ENCODE assay signal across 14 cellular contexts in the genomic region with DNA sequence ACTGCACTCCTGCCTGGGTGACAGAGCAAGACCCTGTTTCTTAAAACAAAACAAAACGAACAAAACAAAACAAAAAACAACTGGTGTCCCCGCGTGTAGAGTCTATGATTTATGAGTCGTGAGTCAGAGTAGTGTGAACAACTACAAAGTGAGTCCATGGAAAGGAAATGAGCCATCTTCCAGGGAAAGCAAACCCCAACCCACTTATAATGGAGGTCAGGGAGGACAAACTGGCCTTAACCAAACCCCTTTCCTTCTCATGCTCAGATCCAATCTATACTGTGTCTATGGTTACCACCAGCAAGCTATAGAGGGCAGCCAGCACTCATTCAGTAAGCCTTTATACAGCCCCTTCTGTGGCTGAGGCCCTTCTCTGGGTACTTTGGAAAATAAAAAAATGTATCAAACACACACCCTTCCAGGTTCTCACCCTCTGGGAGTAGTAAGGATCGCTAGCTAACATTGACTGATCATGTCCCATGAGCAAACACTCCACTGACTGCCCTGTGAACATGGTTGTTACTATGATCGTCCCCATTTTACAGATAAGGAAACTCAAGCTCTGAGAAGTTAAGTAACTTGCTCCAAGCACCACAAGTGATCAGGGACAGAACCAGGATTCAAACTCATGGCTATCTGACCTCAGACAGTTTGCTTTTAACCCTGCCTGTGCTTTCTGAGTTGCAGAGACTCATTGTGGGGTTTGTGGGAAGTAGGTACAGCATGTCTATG. TPM values are rescaled to one million over a fixed set of nuclear protein-coding genes. Genes with fewer than 3 reads are reported as not detected.
DNase-seq lines count a peak whose midpoint lies in the region; ATAC-seq, FAIRE-seq and TF ChIP-seq lines count a peak whose summit lies in the region.
"Had no signal": no experiment of that assay in that cellular context is flagged by ENCODE, and none has a peak within 500 bp of the region (broad histone marks: within the 10 kb centered on the region; RNA-seq: fewer than 3 reads in every experiment).

No MANE protein-coding gene starts in this region.

- H3K9ac ChIP-seq in skeletal muscle satellite cell (ENCODE audit: low read depth, low read length) = no peak overlapping the region

- peaks cover 17% of the 10 kb centered on the region for H3K4me1 ChIP-seq in skeletal muscle satellite cell (ENCODE audit: control insufficient read depth, insufficient read depth, low read length)
- H3K4me1 ChIP-seq: heart right ventricle had no signal

- peak; percentile 67 for ATAC-seq in SK-N-SH treated with all-trans-retinoic acid at 6 μM for 48 hours
- ATAC-seq in HG02623 (IDR thresholded peaks at IDR 0.05; ENCODE audit: unreplicated experiment) = no peak
- no peak for ATAC-seq in left lobe of liver
- ATAC-seq: heart right ventricle had no signal

- FAIRE-seq in H54 (lab: Jason Lieb, UNC) = peak; percentile 94

- no peak for TF ChIP-seq POLR2A in H54 (IDR thresholded peaks at IDR 0.05; ENCODE audit: low read depth, low read length)

- no peaks in the 10 kb centered on the region for H3K9me3 ChIP-seq in skeletal muscle satellite cell (replicated peaks; ENCODE audit: low read length)
- H3K9me3 ChIP-seq: heart right ventricle had no signal

- TF ChIP-seq CTCF in fibroblast of villous mesenchyme (IDR thresholded peaks at IDR 0.05; ENCODE audit: insufficient read depth, low read depth, low read length) = no peak

- H3K36me3 ChIP-seq in skeletal muscle satellite cell (ENCODE audit: insufficient read depth, low read length) = no peaks in the 10 kb centered on the region
- H3K36me3 ChIP-seq: cardiac muscle cell, heart right ventricle had no signal

- peak overlapping the region; percentile 6 for H3K4me2 ChIP-seq in skeletal muscle satellite cell (ENCODE audit: low read length)

- peak; percentile 55 for DNase-seq in H54 (ENCODE audit: insufficient read length, low spot score)
- peak; percentile 83 for DNase-seq in fibroblast of villous mesenchyme (ENCODE audit: low read depth)
- no peak for DNase-seq in activated CD8-positive, alpha-beta memory T cell treated with anti-CD3 and anti-CD28 coated beads for 24 hours
- DNase-seq in left lobe of liver (ENCODE audit: low spot score) = no peak
- DNase-seq in amniotic stem cell (lab: John Stamatoyannopoulos, UW) = no peak
- DNase-seq: activated CD8-positive, alpha-beta memory T cell treated with anti-CD3 and anti-CD28 coated beads, Interleukin-2, amount 50 U/mL, for 4 hours; heart right ventricle; NCI-H69; stimulated activated CD4-positive, alpha-beta T cell treated with anti-CD3 and anti-CD28 coated beads, Interleukin-12 subunit alpha, Interleukin-12 subunit beta, amount 100 ng/mL, for 4 hours; T-helper 2 cell had no signal

- no peaks in the 10 kb centered on the region for H3K27me3 ChIP-seq in skeletal muscle satellite cell (ENCODE audit: control insufficient read depth, insufficient read depth, low read length)
- H3K27me3 ChIP-seq: cardiac muscle cell had no signal

- H3K4me3 ChIP-seq in fibroblast of villous mesenchyme (ENCODE audit: low read depth, low read length) = no peak overlapping the region
- H3K4me3 ChIP-seq in skeletal muscle satellite cell (ENCODE audit: low read length) = no peak overlapping the region
- H3K4me3 ChIP-seq: cardiac muscle cell, heart right ventricle had no signal

TF ChIP-seq in SK-N-SH treated with all-trans-retinoic acid at 6 μM for 48 hours, 23 proteins besides CTCF, POLR2A, EP300 and RAD21 (continues in another document):
- TF ChIP-seq SNAI2 (CRISPR knock-in tag; IDR thresholded peaks at IDR 0.05) = no peak
- TF ChIP-seq TOX (CRISPR knock-in tag; IDR thresholded peaks at IDR 0.05; ENCODE audit: borderline replicate concordance) = no peak
- TF ChIP-seq, protein P1, sequence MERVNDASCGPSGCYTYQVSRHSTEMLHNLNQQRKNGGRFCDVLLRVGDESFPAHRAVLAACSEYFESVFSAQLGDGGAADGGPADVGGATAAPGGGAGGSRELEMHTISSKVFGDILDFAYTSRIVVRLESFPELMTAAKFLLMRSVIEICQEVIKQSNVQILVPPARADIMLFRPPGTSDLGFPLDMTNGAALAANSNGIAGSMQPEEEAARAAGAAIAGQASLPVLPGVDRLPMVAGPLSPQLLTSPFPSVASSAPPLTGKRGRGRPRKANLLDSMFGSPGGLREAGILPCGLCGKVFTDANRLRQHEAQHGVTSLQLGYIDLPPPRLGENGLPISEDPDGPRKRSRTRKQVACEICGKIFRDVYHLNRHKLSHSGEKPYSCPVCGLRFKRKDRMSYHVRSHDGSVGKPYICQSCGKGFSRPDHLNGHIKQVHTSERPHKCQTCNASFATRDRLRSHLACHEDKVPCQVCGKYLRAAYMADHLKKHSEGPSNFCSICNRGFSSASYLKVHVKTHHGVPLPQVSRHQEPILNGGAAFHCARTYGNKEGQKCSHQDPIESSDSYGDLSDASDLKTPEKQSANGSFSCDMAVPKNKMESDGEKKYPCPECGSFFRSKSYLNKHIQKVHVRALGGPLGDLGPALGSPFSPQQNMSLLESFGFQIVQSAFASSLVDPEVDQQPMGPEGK (CRISPR knock-in tag; IDR thresholded peaks at IDR 0.05; ENCODE audit: borderline replicate concordance) = no peak
- no peak for TF ChIP-seq ZC3H10 (CRISPR knock-in tag; IDR thresholded peaks at IDR 0.05)
- TF ChIP-seq ZNF565 (CRISPR knock-in tag; conservative IDR thresholded peaks at IDR 0.05; ENCODE audit: low read depth) = no peak
- no peak for TF ChIP-seq BACH2 (CRISPR knock-in tag; IDR thresholded peaks at IDR 0.05; ENCODE audit: borderline replicate concordance)
- TF ChIP-seq TCF4 (CRISPR knock-in tag; IDR thresholded peaks at IDR 0.05; ENCODE audit: borderline replicate concordance) = no peak
- no peak for TF ChIP-seq ARNTL (CRISPR knock-in tag; IDR thresholded peaks at IDR 0.05; ENCODE audit: borderline replicate concordance, low read depth)
- TF ChIP-seq ZNF8 (CRISPR knock-in tag; IDR thresholded peaks at IDR 0.05) = no peak
- no peak for TF ChIP-seq ZFP3 (CRISPR knock-in tag; IDR thresholded peaks at IDR 0.05)
- TF ChIP-seq POU6F1 (CRISPR knock-in tag; IDR thresholded peaks at IDR 0.05; ENCODE audit: borderline replicate concordance, low read depth) = no peak
- TF ChIP-seq, protein P2, sequence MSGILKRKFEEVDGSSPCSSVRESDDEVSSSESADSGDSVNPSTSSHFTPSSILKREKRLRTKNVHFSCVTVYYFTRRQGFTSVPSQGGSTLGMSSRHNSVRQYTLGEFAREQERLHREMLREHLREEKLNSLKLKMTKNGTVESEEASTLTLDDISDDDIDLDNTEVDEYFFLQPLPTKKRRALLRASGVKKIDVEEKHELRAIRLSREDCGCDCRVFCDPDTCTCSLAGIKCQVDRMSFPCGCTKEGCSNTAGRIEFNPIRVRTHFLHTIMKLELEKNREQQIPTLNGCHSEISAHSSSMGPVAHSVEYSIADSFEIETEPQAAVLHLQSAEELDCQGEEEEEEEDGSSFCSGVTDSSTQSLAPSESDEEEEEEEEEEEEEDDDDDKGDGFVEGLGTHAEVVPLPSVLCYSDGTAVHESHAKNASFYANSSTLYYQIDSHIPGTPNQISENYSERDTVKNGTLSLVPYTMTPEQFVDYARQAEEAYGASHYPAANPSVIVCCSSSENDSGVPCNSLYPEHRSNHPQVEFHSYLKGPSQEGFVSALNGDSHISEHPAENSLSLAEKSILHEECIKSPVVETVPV (CRISPR knock-in tag; IDR thresholded peaks at IDR 0.05) = no peak
- no peak for TF ChIP-seq PPARA (CRISPR knock-in tag; IDR thresholded peaks at IDR 0.05; ENCODE audit: borderline replicate concordance)
- no peak for TF ChIP-seq ZNF70 (CRISPR knock-in tag; IDR thresholded peaks at IDR 0.05)
- TF ChIP-seq ESRRG (CRISPR knock-in tag; IDR thresholded peaks at IDR 0.05) = no peak
- no peak for TF ChIP-seq CSDC2 (CRISPR knock-in tag; IDR thresholded peaks at IDR 0.05)
- no peak for TF ChIP-seq CREB5 (CRISPR knock-in tag; IDR thresholded peaks at IDR 0.05; ENCODE audit: low read depth)

RNA-seq across cellular contexts. Expression of gene COLEC12, which starts 24.7 kb away (rescaled TPM):
- total RNA-seq in fibroblast of villous mesenchyme = 3.9 and 7.4 TPM in 2 replicates
- 5.3 and 16.2 TPM in 2 replicates for total RNA-seq in skeletal muscle satellite cell (2012; rRNA removed)
- total RNA-seq in left lobe of liver = 0.08 TPM

RNA-seq across cellular contexts. Expression of gene CETN1, which starts 54.9 kb away (rescaled TPM):
- total RNA-seq in fibroblast of villous mesenchyme (not detected in 2 replicates), left lobe of liver (not detected)
- not detected in 2 replicates for total RNA-seq in skeletal muscle satellite cell (2012; rRNA removed)
- total RNA-seq: cardiac muscle cell, heart right ventricle had no signal

Comparison
In these comparisons a context has a peak if more than half of its experiments do, and no peak if none do; other contexts are left out.
1. DNase-seq: peak in H54 (single experiment) and fibroblast of villous mesenchyme (single experiment); none in activated CD8-positive, alpha-beta memory T cell treated with anti-CD3 and anti-CD28 coated beads for 24 hours (single experiment), left lobe of liver (single experiment) and amniotic stem cell (single experiment).